In the genomic region with DNA sequence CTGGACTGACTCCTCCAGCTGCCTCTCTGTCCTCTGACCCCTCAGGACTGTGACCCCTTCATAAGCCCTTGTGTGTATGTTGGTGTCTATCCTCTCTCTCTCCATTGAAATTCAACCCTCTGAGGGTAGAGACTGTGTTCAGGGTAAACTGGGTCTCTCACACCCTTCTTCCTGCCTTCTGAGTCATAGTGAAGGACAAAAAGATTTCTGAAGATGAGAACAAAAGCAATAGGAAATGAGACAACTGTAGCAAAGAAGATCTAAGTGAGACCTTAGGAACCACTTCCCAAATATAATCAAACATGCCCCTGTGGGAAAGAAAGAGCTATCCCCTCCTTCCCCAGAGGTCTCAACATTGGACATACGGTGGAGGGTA, we compare ENCODE assay signal across 1 cellular context.
TF ChIP-seq lines count a peak whose summit lies in the region.

No MANE protein-coding gene starts in this region.

TF ChIP-seq in SK-N-SH, 30 proteins besides CTCF, POLR2A, EP300 and RAD21:
- TF ChIP-seq, protein P1, sequence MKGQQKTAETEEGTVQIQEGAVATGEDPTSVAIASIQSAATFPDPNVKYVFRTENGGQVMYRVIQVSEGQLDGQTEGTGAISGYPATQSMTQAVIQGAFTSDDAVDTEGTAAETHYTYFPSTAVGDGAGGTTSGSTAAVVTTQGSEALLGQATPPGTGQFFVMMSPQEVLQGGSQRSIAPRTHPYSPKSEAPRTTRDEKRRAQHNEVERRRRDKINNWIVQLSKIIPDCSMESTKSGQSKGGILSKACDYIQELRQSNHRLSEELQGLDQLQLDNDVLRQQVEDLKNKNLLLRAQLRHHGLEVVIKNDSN (IDR thresholded peaks at IDR 0.05; ENCODE audit: borderline replicate concordance, low read depth) = no peak
- TF ChIP-seq SMC3 (IDR thresholded peaks at IDR 0.05; ENCODE audit: low read depth, low read length) (no peak), JUND (IDR thresholded peaks at IDR 0.05) (no peak), RCOR1 (IDR thresholded peaks at IDR 0.05; ENCODE audit: low read length) (no peak), RXRA (IDR thresholded peaks at IDR 0.05; ENCODE audit: borderline replicate concordance, low read depth) (no peak), MEF2A (IDR thresholded peaks at IDR 0.05; ENCODE audit: borderline replicate concordance, low read depth) (no peak), ELF1 (IDR thresholded peaks at IDR 0.05) (no peak), NRF1 (IDR thresholded peaks at IDR 0.05; ENCODE audit: low read depth, low read length) (no peak), YY1 (IDR thresholded peaks at IDR 0.05; ENCODE audit: low read depth) (no peak), CHD2 (IDR thresholded peaks at IDR 0.05; ENCODE audit: low read length, partially characterized antibody) (no peak), TCF12 (IDR thresholded peaks at IDR 0.05) (no peak), RFX5 (IDR thresholded peaks at IDR 0.05; ENCODE audit: low read length) (no peak), FOXJ3 (CRISPR knock-in tag; IDR thresholded peaks at IDR 0.05) (no peak), FOXM1 (IDR thresholded peaks at IDR 0.05; ENCODE audit: low read depth) (no peak), MXI1 (IDR thresholded peaks at IDR 0.05; ENCODE audit: low read depth, low read length) (no peak), FOSL2 (IDR thresholded peaks at IDR 0.05; ENCODE audit: borderline replicate concordance, low read depth) (no peak), EZH2phosphoT487 (IDR thresholded peaks at IDR 0.05; ENCODE audit: borderline replicate concordance, low read depth) (no peak)
- TF ChIP-seq, protein P2, sequence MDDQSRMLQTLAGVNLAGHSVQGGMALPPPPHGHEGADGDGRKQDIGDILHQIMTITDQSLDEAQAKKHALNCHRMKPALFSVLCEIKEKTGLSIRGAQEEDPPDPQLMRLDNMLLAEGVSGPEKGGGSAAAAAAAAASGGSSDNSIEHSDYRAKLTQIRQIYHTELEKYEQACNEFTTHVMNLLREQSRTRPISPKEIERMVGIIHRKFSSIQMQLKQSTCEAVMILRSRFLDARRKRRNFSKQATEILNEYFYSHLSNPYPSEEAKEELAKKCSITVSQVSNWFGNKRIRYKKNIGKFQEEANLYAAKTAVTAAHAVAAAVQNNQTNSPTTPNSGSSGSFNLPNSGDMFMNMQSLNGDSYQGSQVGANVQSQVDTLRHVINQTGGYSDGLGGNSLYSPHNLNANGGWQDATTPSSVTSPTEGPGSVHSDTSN (IDR thresholded peaks at IDR 0.05) = no peak
- TF ChIP-seq, protein P3, sequence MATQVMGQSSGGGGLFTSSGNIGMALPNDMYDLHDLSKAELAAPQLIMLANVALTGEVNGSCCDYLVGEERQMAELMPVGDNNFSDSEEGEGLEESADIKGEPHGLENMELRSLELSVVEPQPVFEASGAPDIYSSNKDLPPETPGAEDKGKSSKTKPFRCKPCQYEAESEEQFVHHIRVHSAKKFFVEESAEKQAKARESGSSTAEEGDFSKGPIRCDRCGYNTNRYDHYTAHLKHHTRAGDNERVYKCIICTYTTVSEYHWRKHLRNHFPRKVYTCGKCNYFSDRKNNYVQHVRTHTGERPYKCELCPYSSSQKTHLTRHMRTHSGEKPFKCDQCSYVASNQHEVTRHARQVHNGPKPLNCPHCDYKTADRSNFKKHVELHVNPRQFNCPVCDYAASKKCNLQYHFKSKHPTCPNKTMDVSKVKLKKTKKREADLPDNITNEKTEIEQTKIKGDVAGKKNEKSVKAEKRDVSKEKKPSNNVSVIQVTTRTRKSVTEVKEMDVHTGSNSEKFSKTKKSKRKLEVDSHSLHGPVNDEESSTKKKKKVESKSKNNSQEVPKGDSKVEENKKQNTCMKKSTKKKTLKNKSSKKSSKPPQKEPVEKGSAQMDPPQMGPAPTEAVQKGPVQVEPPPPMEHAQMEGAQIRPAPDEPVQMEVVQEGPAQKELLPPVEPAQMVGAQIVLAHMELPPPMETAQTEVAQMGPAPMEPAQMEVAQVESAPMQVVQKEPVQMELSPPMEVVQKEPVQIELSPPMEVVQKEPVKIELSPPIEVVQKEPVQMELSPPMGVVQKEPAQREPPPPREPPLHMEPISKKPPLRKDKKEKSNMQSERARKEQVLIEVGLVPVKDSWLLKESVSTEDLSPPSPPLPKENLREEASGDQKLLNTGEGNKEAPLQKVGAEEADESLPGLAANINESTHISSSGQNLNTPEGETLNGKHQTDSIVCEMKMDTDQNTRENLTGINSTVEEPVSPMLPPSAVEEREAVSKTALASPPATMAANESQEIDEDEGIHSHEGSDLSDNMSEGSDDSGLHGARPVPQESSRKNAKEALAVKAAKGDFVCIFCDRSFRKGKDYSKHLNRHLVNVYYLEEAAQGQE (IDR thresholded peaks at IDR 0.05; ENCODE audit: low read depth, low read length) = no peak
TF ChIP-seq in SK-N-SH: peak in this region for 0.
